Comparison of ENCODE assay signal across 1 cellular context in the genomic region with DNA sequence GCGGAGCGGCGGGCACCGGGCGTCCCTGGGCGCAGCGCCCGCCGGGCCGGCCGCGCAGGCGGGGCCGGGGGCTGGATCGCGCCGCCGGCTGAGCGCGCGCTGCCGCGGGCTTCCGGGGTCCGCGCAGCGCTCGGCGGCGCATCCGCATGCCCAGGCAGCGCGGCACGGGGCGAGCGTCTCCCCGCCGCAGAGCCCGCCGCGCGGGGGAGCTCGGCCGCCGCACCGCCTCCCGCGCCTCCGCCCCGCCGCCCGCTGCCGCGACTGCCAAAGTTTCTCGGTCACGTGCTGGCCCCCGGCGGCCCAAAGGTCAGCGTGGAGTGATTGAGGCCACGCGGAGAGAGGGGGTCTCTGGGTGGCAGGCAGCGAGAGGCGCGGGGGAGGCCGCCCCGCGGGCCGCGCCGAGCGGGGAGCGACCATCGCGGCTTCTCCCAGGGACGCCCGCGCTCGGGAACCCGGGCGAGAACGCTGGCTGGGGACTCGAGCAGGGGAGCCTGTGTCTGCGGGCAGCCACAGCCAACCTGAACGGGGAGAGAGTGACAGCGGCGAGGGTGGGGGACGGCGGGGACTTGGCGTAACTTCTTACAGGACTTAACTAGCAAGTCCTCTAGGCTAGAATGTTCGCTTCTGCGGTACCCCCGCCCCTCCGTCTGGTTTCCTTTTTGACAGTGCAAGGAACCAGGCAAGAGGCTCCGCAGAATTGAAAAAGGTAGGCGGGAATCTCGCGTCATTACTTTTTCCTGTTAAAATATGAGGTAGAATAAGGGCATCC.
TF ChIP-seq lines count a peak whose summit lies in the region.

Gene ILDR2 (minus strand): TSS at position 180 of the 769 bp plus-strand sequence. CDS start 272 bp downstream, outside the sequence.

TF ChIP-seq in HepG2, 621 proteins besides CTCF, POLR2A, EP300 and RAD21 (continued from another document):
- TF ChIP-seq SOX6 (IDR thresholded peaks at IDR 0.05) (no peak), SOX6 (CRISPR knock-in tag; IDR thresholded peaks at IDR 0.05) (no peak), SKI (IDR thresholded peaks at IDR 0.05; ENCODE audit: partially characterized antibody) (peak; percentile 10), ZNF441 (CRISPR knock-in tag; IDR thresholded peaks at IDR 0.05; ENCODE audit: borderline replicate concordance) (0 out of 2 replicates have a peak, but pooled peaks have one; percentile 29), GABPB1 (CRISPR knock-in tag; IDR thresholded peaks at IDR 0.05) (peak; percentile 43; the same call in 1 of the 2 replicates), TFDP2 (CRISPR knock-in tag; IDR thresholded peaks at IDR 0.05) (peak; percentile 60), EZH2 (conservative IDR thresholded peaks at IDR 0.05; ENCODE audit: low read depth, low read length) (0 out of 2 replicates have a peak, but pooled peaks have one; percentile 43), RFXAP (CRISPR knock-in tag; IDR thresholded peaks at IDR 0.05; ENCODE audit: borderline replicate concordance) (no peak), HNRNPLL (IDR thresholded peaks at IDR 0.05; ENCODE audit: low read depth, low read length, poor library complexity, severe bottlenecking) (peak; percentile 41), ZNF256 (CRISPR knock-in tag; conservative IDR thresholded peaks at IDR 0.05) (no peak), ZBTB2 (CRISPR knock-in tag; IDR thresholded peaks at IDR 0.05; ENCODE audit: low read depth) (0 out of 2 replicates have a peak, but pooled peaks have one; percentile 31), FOXC1 (CRISPR knock-in tag; IDR thresholded peaks at IDR 0.05; ENCODE audit: borderline replicate concordance) (0 out of 2 replicates have a peak, but pooled peaks have one; percentile 44), JARID2 (CRISPR knock-in tag; IDR thresholded peaks at IDR 0.05; ENCODE audit: insufficient replicate concordance) (no peak), BHLHE40 (IDR thresholded peaks at IDR 0.05; ENCODE audit: low read length) (peak; percentile 38; the same call in 1 of the 2 replicates), ZNF768 (CRISPR knock-in tag; IDR thresholded peaks at IDR 0.05) (0 out of 2 replicates have a peak, but pooled peaks have one; percentile 13), TAF1 (CRISPR knock-in tag; IDR thresholded peaks at IDR 0.05) (0 out of 2 replicates have a peak, but pooled peaks have one; percentile 16), ZNF563 (CRISPR knock-in tag; IDR thresholded peaks at IDR 0.05) (0 out of 2 replicates have a peak, but pooled peaks have one; percentile 54), ZFP37 (CRISPR knock-in tag; IDR thresholded peaks at IDR 0.05; ENCODE audit: borderline replicate concordance) (no peak), NR2C2 (CRISPR knock-in tag; IDR thresholded peaks at IDR 0.05; ENCODE audit: borderline replicate concordance) (0 out of 2 replicates have a peak, but pooled peaks have one; percentile 25), SALL1 (CRISPR knock-in tag; IDR thresholded peaks at IDR 0.05) (peak; percentile 46; the same call in 1 of the 2 replicates), ZSCAN21 (CRISPR knock-in tag; IDR thresholded peaks at IDR 0.05; ENCODE audit: borderline replicate concordance) (0 out of 2 replicates have a peak, but pooled peaks have one; percentile 21), AKAP8 (CRISPR knock-in tag; IDR thresholded peaks at IDR 0.05) (no peak), TFDP1 (CRISPR knock-in tag; IDR thresholded peaks at IDR 0.05; ENCODE audit: borderline replicate concordance) (peak; percentile 65; the same call in 1 of the 2 replicates), ZNF777 (CRISPR knock-in tag; IDR thresholded peaks at IDR 0.05) (peak; percentile 81; the same call in 1 of the 2 replicates), NFKB2 (CRISPR knock-in tag; IDR thresholded peaks at IDR 0.05; ENCODE audit: borderline replicate concordance) (peak; percentile 64; the same call in 1 of the 2 replicates), SOX5 (CRISPR knock-in tag; IDR thresholded peaks at IDR 0.05; ENCODE audit: borderline replicate concordance) (no peak)
- TF ChIP-seq, protein P1, sequence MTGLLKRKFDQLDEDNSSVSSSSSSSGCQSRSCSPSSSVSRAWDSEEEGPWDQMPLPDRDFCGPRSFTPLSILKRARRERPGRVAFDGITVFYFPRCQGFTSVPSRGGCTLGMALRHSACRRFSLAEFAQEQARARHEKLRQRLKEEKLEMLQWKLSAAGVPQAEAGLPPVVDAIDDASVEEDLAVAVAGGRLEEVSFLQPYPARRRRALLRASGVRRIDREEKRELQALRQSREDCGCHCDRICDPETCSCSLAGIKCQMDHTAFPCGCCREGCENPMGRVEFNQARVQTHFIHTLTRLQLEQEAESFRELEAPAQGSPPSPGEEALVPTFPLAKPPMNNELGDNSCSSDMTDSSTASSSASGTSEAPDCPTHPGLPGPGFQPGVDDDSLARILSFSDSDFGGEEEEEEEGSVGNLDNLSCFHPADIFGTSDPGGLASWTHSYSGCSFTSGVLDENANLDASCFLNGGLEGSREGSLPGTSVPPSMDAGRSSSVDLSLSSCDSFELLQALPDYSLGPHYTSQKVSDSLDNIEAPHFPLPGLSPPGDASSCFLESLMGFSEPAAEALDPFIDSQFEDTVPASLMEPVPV (CRISPR knock-in tag; IDR thresholded peaks at IDR 0.05) = no peak
- TF ChIP-seq, protein P2, sequence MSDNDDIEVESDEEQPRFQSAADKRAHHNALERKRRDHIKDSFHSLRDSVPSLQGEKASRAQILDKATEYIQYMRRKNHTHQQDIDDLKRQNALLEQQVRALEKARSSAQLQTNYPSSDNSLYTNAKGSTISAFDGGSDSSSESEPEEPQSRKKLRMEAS (IDR thresholded peaks at IDR 0.05) = peak; percentile 63
- TF ChIP-seq, protein P3, sequence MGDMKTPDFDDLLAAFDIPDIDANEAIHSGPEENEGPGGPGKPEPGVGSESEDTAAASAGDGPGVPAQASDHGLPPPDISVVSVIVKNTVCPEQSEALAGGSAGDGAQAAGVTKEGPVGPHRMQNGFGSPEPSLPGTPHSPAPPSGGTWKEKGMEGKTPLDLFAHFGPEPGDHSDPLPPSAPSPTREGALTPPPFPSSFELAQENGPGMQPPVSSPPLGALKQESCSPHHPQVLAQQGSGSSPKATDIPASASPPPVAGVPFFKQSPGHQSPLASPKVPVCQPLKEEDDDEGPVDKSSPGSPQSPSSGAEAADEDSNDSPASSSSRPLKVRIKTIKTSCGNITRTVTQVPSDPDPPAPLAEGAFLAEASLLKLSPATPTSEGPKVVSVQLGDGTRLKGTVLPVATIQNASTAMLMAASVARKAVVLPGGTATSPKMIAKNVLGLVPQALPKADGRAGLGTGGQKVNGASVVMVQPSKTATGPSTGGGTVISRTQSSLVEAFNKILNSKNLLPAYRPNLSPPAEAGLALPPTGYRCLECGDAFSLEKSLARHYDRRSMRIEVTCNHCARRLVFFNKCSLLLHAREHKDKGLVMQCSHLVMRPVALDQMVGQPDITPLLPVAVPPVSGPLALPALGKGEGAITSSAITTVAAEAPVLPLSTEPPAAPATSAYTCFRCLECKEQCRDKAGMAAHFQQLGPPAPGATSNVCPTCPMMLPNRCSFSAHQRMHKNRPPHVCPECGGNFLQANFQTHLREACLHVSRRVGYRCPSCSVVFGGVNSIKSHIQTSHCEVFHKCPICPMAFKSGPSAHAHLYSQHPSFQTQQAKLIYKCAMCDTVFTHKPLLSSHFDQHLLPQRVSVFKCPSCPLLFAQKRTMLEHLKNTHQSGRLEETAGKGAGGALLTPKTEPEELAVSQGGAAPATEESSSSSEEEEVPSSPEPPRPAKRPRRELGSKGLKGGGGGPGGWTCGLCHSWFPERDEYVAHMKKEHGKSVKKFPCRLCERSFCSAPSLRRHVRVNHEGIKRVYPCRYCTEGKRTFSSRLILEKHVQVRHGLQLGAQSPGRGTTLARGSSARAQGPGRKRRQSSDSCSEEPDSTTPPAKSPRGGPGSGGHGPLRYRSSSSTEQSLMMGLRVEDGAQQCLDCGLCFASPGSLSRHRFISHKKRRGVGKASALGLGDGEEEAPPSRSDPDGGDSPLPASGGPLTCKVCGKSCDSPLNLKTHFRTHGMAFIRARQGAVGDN (CRISPR knock-in tag; IDR thresholded peaks at IDR 0.05) = peak; percentile 66
- TF ChIP-seq, protein P4, sequence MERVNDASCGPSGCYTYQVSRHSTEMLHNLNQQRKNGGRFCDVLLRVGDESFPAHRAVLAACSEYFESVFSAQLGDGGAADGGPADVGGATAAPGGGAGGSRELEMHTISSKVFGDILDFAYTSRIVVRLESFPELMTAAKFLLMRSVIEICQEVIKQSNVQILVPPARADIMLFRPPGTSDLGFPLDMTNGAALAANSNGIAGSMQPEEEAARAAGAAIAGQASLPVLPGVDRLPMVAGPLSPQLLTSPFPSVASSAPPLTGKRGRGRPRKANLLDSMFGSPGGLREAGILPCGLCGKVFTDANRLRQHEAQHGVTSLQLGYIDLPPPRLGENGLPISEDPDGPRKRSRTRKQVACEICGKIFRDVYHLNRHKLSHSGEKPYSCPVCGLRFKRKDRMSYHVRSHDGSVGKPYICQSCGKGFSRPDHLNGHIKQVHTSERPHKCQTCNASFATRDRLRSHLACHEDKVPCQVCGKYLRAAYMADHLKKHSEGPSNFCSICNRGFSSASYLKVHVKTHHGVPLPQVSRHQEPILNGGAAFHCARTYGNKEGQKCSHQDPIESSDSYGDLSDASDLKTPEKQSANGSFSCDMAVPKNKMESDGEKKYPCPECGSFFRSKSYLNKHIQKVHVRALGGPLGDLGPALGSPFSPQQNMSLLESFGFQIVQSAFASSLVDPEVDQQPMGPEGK (CRISPR knock-in tag; IDR thresholded peaks at IDR 0.05) = peak; percentile 52; the same call in 1 of the 2 replicates
- TF ChIP-seq, protein P5, sequence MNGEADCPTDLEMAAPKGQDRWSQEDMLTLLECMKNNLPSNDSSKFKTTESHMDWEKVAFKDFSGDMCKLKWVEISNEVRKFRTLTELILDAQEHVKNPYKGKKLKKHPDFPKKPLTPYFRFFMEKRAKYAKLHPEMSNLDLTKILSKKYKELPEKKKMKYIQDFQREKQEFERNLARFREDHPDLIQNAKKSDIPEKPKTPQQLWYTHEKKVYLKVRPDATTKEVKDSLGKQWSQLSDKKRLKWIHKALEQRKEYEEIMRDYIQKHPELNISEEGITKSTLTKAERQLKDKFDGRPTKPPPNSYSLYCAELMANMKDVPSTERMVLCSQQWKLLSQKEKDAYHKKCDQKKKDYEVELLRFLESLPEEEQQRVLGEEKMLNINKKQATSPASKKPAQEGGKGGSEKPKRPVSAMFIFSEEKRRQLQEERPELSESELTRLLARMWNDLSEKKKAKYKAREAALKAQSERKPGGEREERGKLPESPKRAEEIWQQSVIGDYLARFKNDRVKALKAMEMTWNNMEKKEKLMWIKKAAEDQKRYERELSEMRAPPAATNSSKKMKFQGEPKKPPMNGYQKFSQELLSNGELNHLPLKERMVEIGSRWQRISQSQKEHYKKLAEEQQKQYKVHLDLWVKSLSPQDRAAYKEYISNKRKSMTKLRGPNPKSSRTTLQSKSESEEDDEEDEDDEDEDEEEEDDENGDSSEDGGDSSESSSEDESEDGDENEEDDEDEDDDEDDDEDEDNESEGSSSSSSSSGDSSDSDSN (CRISPR knock-in tag; IDR thresholded peaks at IDR 0.05) = peak; percentile 80; the same call in 1 of the 2 replicates
TF ChIP-seq in HepG2: peak in this region for 23.
